In genomic region chr7:137538361-137538762, GRCh38 we compare ENCODE assay signal across 17 cellular contexts.
DNase-seq lines count a peak whose midpoint lies in the region; TF ChIP-seq lines count a peak whose summit lies in the region.
"Had no signal": no experiment of that assay in that cellular context is flagged by ENCODE, and none has a peak within 500 bp of the region (broad histone marks: within the 10 kb centered on the region; RNA-seq: fewer than 3 reads in every experiment).

No MANE protein-coding gene starts in this region.

- no peaks in the 10 kb centered on the region for H3K9me3 Mint-ChIP-seq in MCF 10A (ENCODE audit: unreplicated experiment)

- H3K27ac ChIP-seq in breast epithelium (no peak overlapping the region), spleen (no peak overlapping the region)
- H3K27ac ChIP-seq: 22Rv1, thoracic aorta had no signal

- no peak overlapping the region for H3K27ac Mint-ChIP-seq in MCF 10A (ENCODE audit: low read depth, unreplicated experiment)
- H3K27ac Mint-ChIP-seq: naive B cell had no signal

- DNase-seq in MCF 10A (ENCODE audit: unreplicated experiment) (peak; percentile 30), breast epithelium (ENCODE audit: low spot score in 2 of 2) (no peak), amniotic stem cell (lab: John Stamatoyannopoulos, UW) (peak; percentile 28), foreskin melanocyte (peak; percentile 18), NCI-H187 treated with DMSO at 0.1 percent for 48 hours (lab: John Stamatoyannopoulos, UW) (no peak), spleen (no peak)
- DNase-seq in activated CD4-positive, alpha-beta T cell treated with anti-CD3 and anti-CD28 coated beads for 4 hours, result no peak
- DNase-seq in effector CD4-positive, alpha-beta T cell, result no peak
- DNase-seq: activated CD8-positive, alpha-beta memory T cell treated with anti-CD3 and anti-CD28 coated beads for 24 hours; activated naive CD4-positive, alpha-beta T cell; naive B cell; NCI-H1092; NCI-H510A; RPMI8226 had no signal

- TF ChIP-seq POLR2A in breast epithelium (IDR thresholded peaks at IDR 0.05), result no peak
- no peak for TF ChIP-seq POLR2A in spleen (IDR thresholded peaks at IDR 0.05)

- POLR2A ChIA-PET in MCF 10A (lab: Yijun Ruan, JAX), result interaction anchor here (0.6 kb wide), 1 partner anchor 46 kb away, joined by 3 read pairs; no protein-coding TSS in a partner anchor

- intact Hi-C loops in MCF 10A (cut with micrococcal nuclease), result no loop called here
- intact Hi-C loops in breast epithelium (cut with DNase I; ENCODE audit: low total_unique reads), result no loop called here
- intact Hi-C loops in spleen (cut with DNase I; ENCODE audit: low total_unique reads), result no loop called here

- CTCF ChIA-PET in MCF 10A (lab: Yijun Ruan, JAX), result no interaction called here

- no peak overlapping the region for H3K4me3 Mint-ChIP-seq in MCF 10A (ENCODE audit: unreplicated experiment)
- H3K4me3 Mint-ChIP-seq: naive B cell had no signal

- H3K4me1 Mint-ChIP-seq in MCF 10A (ENCODE audit: insufficient read depth, unreplicated experiment), result peaks cover 9% of the 10 kb centered on the region
- H3K4me1 Mint-ChIP-seq: naive B cell had no signal

- H3K4me1 ChIP-seq in breast epithelium, result no peaks in the 10 kb centered on the region
- no peaks in the 10 kb centered on the region for H3K4me1 ChIP-seq in spleen

- H3K9me3 ChIP-seq in breast epithelium (no peaks in the 10 kb centered on the region), spleen (no peaks in the 10 kb centered on the region)
- H3K9me3 ChIP-seq: thoracic aorta had no signal

- TF ChIP-seq CTCF in MCF 10A (IDR thresholded peaks at IDR 0.05; ENCODE audit: unreplicated experiment), result no peak
- no peak for TF ChIP-seq CTCF in breast epithelium (IDR thresholded peaks at IDR 0.05)
- TF ChIP-seq CTCF in spleen (IDR thresholded peaks at IDR 0.05 in 8 of 11, conservative IDR thresholded peaks at IDR 0.05 in 3 of 11), result no peak

- no peak overlapping the region for H3K4me3 ChIP-seq in breast epithelium
- no peak overlapping the region for H3K4me3 ChIP-seq in spleen
- H3K4me3 ChIP-seq: GM12878, thoracic aorta had no signal

- 75 to 86% (median 78%) methylated on average over 4 of the region's 4 CpGs for WGBS in spleen, 5 donors

- H3K27me3 ChIP-seq in breast epithelium (no peaks in the 10 kb centered on the region), spleen (replicated peaks in 1 of 7) (peaks cover 0 to 3% (median 0%) of the 10 kb centered on the region in 7 donors)

- H3K36me3 ChIP-seq in breast epithelium (no peaks in the 10 kb centered on the region), spleen (no peaks in the 10 kb centered on the region)
- H3K36me3 ChIP-seq: thoracic aorta had no signal

- no peaks in the 10 kb centered on the region for H3K27me3 Mint-ChIP-seq in MCF 10A (ENCODE audit: insufficient read depth, unreplicated experiment)

- BruUV-seq in MCF 10A (replicated peaks; lab: Mats Ljungman, UMichigan), result no TSS peak

- H3K36me3 Mint-ChIP-seq in MCF 10A (ENCODE audit: insufficient read depth, unreplicated experiment), result no peaks in the 10 kb centered on the region
- H3K36me3 Mint-ChIP-seq: naive B cell had no signal

Comparison
In these comparisons a context has a peak if more than half of its experiments do, and no peak if none do; other contexts are left out.
1. DNase-seq: peak in MCF 10A (single experiment), amniotic stem cell (single experiment) and foreskin melanocyte (single experiment); none in breast epithelium (0 of 2), NCI-H187 treated with DMSO at 0.1 percent for 48 hours (single experiment), activated CD4-positive, alpha-beta T cell treated with anti-CD3 and anti-CD28 coated beads for 4 hours (0 of 2), spleen (single experiment) and effector CD4-positive, alpha-beta T cell (single experiment).